In the genomic region with DNA sequence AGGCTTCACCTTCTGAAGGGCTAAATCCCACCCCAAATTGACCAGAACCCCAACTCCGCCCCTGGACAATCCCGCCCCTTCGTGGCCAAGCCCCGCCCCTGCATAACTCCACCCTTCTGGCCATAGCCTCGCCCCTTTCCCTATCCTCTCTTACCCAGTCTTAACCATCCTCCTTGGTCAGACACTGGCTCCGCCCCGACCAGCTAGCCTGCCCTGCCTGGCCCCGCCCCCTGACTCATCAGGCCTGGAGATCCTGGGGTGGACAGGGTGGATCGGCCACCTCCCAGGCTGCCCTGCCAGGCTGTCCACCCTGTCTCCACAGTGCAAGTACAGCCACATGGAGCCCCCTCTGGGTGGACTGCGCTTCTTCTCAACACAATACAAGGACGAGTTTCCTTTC, we compare ENCODE assay signal across 8 cellular contexts. TPM values are rescaled to one million over a fixed set of nuclear protein-coding genes. Genes with fewer than 3 reads are reported as not detected.
DNase-seq lines count a peak whose midpoint lies in the region; ATAC-seq, FAIRE-seq and TF ChIP-seq lines count a peak whose summit lies in the region.

No MANE protein-coding gene starts in this region.

- no peaks in the 10 kb centered on the region for H3K9me2 ChIP-seq in MM.1S (replicated peaks; ENCODE audit: insufficient read depth, low read length)

- no peaks in the 10 kb centered on the region for H3K9me3 Mint-ChIP-seq in activated naive CD8-positive, alpha-beta T cell treated with anti-CD3 and anti-CD28 coated beads, Interleukin-2, amount 50 U/mL, for 24 hours

- intact Hi-C loops in kidney (cut with DNase I), result no loop called here
- intact Hi-C loops in aorta (cut with DNase I), result no loop called here

- H3K4me1 ChIP-seq in MM.1S (ENCODE audit: low read length) (no peaks in the 10 kb centered on the region), kidney (ENCODE audit: control insufficient read depth in 1 of 2, insufficient read depth in 1 of 2, low read depth in 1 of 2, low read length in 2 of 2) (peaks cover 3 to 4% of the 10 kb centered on the region in 2 donors), aorta (ENCODE audit: control insufficient read depth in 1 of 2, insufficient read depth in 2 of 2, low read length in 2 of 2) (no peaks in the 10 kb centered on the region)

- peaks cover 32% of the 10 kb centered on the region for H3K27me3 Mint-ChIP-seq in activated naive CD8-positive, alpha-beta T cell treated with anti-CD3 and anti-CD28 coated beads, Interleukin-2, amount 50 U/mL, for 24 hours

- H3K4me3 Mint-ChIP-seq in activated naive CD8-positive, alpha-beta T cell treated with anti-CD3 and anti-CD28 coated beads, Interleukin-2, amount 50 U/mL, for 24 hours, result no peak overlapping the region

- peaks cover 41% of the 10 kb centered on the region for H3K27me3 ChIP-seq in MM.1S (replicated peaks; ENCODE audit: insufficient read depth, low read length)
- H3K27me3 ChIP-seq in aorta (ENCODE audit: control insufficient read depth in 1 of 2, insufficient read depth in 2 of 2, low read length in 1 of 2), result no peaks in the 10 kb centered on the region

- no peaks in the 10 kb centered on the region for H3K79me2 ChIP-seq in MM.1S (ENCODE audit: low read length)

- H3K4me1 Mint-ChIP-seq in activated naive CD8-positive, alpha-beta T cell treated with anti-CD3 and anti-CD28 coated beads, Interleukin-2, amount 50 U/mL, for 24 hours, result peaks cover 10% of the 10 kb centered on the region

- DNase-seq in EL (peak; percentile 92), MM.1S (peak; percentile 31), kidney (peak; percentile 95), aorta (peak; percentile 91 to 94), NK-92 (lab: John Stamatoyannopoulos, UW; ENCODE audit: unreplicated experiment) (no peak), germinal center (ENCODE audit: low spot score) (no peak), GDM1 (lab: John Stamatoyannopoulos, UW) (no peak)
- peak; percentile 34 for DNase-seq in activated naive CD8-positive, alpha-beta T cell treated with anti-CD3 and anti-CD28 coated beads, Interleukin-2, amount 50 U/mL, for 24 hours

- H3K4me3 ChIP-seq in MM.1S (ENCODE audit: low read length), result no peak overlapping the region
- no peak overlapping the region for H3K4me3 ChIP-seq in kidney (ENCODE audit: low read length in 2 of 2)
- H3K4me3 ChIP-seq in aorta (ENCODE audit: low read length in 2 of 2), result no peak overlapping the region

- TF ChIP-seq CTCF in MM.1S (IDR thresholded peaks at IDR 0.05; ENCODE audit: low read length) (no peak), kidney (IDR thresholded peaks at IDR 0.05; ENCODE audit: borderline replicate concordance, extremely low read depth, insufficient read depth) (no peak)

- no peaks in the 10 kb centered on the region; the same call in 1 of the 2 replicates for H3F3A ChIP-seq in MM.1S (ENCODE audit: insufficient read depth, low read length)

- H3K36me3 ChIP-seq in MM.1S (replicated peaks; ENCODE audit: insufficient read depth, low read length) (no peaks in the 10 kb centered on the region), kidney (ENCODE audit: control insufficient read depth in 1 of 2, insufficient read depth in 2 of 2, low read length in 2 of 2) (no peaks in the 10 kb centered on the region), aorta (ENCODE audit: control insufficient read depth in 1 of 2, insufficient read depth in 2 of 2, low read length in 1 of 2) (no peaks in the 10 kb centered on the region)

- 49% methylated on average over 11 of the region's 11 CpGs for WGBS in aorta, 2 donors

- H2AFZ ChIP-seq in MM.1S (ENCODE audit: low read length), result no peak overlapping the region

- no peak overlapping the region for H3K4me2 ChIP-seq in MM.1S (ENCODE audit: low read depth, low read length)

- H3K9me3 ChIP-seq in MM.1S (replicated peaks; ENCODE audit: insufficient read depth, low read length), result no peaks in the 10 kb centered on the region
- H3K9me3 ChIP-seq in kidney (ENCODE audit: control insufficient read depth in 1 of 2, low read length in 2 of 2), result no peaks in the 10 kb centered on the region
- H3K9me3 ChIP-seq in aorta (ENCODE audit: control insufficient read depth, low read length), result no peaks in the 10 kb centered on the region

- H3K27ac ChIP-seq in MM.1S (ENCODE audit: low read length) (no peak overlapping the region), kidney (ENCODE audit: low read depth in 2 of 2, low read length in 2 of 2) (no peak overlapping the region), aorta (ENCODE audit: low read depth in 1 of 2, low read length in 2 of 2) (no peak overlapping the region)

- H3K9ac ChIP-seq in MM.1S (ENCODE audit: low read length), result no peak overlapping the region
- no peak overlapping the region for H3K9ac ChIP-seq in kidney (ENCODE audit: low read length in 2 of 2)

- no peak for FAIRE-seq in kidney (lab: Jason Lieb, UNC)

- H3K36me3 Mint-ChIP-seq in activated naive CD8-positive, alpha-beta T cell treated with anti-CD3 and anti-CD28 coated beads, Interleukin-2, amount 50 U/mL, for 24 hours (ENCODE audit: low read depth), result no peaks in the 10 kb centered on the region

- H3K27ac Mint-ChIP-seq in activated naive CD8-positive, alpha-beta T cell treated with anti-CD3 and anti-CD28 coated beads, Interleukin-2, amount 50 U/mL, for 24 hours, result no peak overlapping the region

- peak; percentile 56 for ATAC-seq in activated naive CD8-positive, alpha-beta T cell treated with anti-CD3 and anti-CD28 coated beads, Interleukin-2, amount 50 U/mL, for 24 hours
- ATAC-seq in aorta (ENCODE audit: low FRiP score), result peak; percentile 60

- no peaks in the 10 kb centered on the region for H4K20me1 ChIP-seq in MM.1S (ENCODE audit: insufficient read depth, low read length)

RNA-seq across cellular contexts. Expression of a gene that starts 8.0 kb away (rescaled TPM):
- total RNA-seq in kidney (39.1 TPM), aorta (10 to 100 TPM; 52.0 to 61.1 TPM)
- polyA plus RNA-seq in kidney (ENCODE audit: insufficient read depth, low read depth, low replicate concordance) (79.1 TPM), aorta (100 to 1,000 TPM in 1 of 2 donors, 10 to 100 TPM in 1; 49.1 to 119 TPM)

RNA-seq across cellular contexts. Expression of a gene that starts 14.5 kb away (rescaled TPM):
- total RNA-seq in kidney (24.0 TPM), aorta (10 to 100 TPM; 21.2 to 36.0 TPM)
- polyA plus RNA-seq in kidney (ENCODE audit: insufficient read depth, low read depth, low replicate concordance) (25.7 TPM), aorta (10 to 100 TPM; 14.5 to 34.6 TPM)

RNA-seq across cellular contexts. Expression of a gene that starts 19.0 kb away (rescaled TPM):
- 7.8 TPM for total RNA-seq in kidney
- polyA plus RNA-seq in kidney (ENCODE audit: insufficient read depth, low read depth, low replicate concordance), result 20.8 TPM
- total RNA-seq in aorta, result 1 to 10 TPM; 1.9 TPM
- 1 to 10 TPM; 4.0 to 5.3 TPM for polyA plus RNA-seq in aorta

RNA-seq across cellular contexts. Expression of a gene that starts 27.6 kb away (rescaled TPM):
- total RNA-seq in kidney (101 TPM), aorta (100 to 1,000 TPM in 1 of 2 donors, 10 to 100 TPM in 1; 90.3 to 136 TPM)
- polyA plus RNA-seq in kidney (ENCODE audit: insufficient read depth, low read depth, low replicate concordance) (80.9 TPM), aorta (10 to 100 TPM; 25.0 to 92.3 TPM)

Comparison
In these comparisons a context has a peak if more than half of its experiments do, and no peak if none do; other contexts are left out.
1. DNase-seq: peak in EL (single experiment), MM.1S (single experiment), activated naive CD8-positive, alpha-beta T cell treated with anti-CD3 and anti-CD28 coated beads, Interleukin-2, amount 50 U/mL, for 24 hours (single experiment), kidney (single experiment) and aorta (2 of 2); none in NK-92 (single experiment), germinal center (single experiment) and GDM1 (single experiment).